ENCODE assay signal across 17 cellular contexts in the genomic region with DNA sequence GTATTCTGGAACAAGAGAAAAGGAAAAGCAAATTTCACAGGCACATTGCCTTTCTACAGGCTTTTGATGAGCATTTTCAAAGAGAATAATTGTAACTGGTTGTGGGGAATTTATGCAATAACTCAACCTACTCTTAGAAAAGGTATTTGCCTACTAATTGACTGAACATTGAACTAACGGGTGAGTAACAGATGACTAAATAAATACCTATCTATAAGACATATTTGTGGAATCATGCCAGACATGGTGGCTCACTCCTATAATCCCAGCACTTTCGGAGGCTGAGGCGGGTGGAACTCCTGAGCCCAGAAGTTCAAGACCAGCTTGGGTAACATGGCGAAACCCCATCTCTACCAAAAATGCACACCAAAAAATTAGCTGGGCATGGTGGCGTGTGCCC.
DNase-seq lines count a peak whose midpoint lies in the region; ATAC-seq and TF ChIP-seq lines count a peak whose summit lies in the region.
"Had no signal": no experiment of that assay in that cellular context is flagged by ENCODE, and none has a peak within 500 bp of the region (broad histone marks: within the 10 kb centered on the region; RNA-seq: fewer than 3 reads in every experiment).

No MANE protein-coding gene starts in this region.

- H3K36me3 Mint-ChIP-seq in stimulated activated memory B cell treated with anti-CD40 and anti-IgM and Interleukin-4, amounts not matched to agents 10 μg/mL and 1 μg/mL and 100 μg/mL, for 72 hours, result no peaks in the 10 kb centered on the region
- H3K36me3 Mint-ChIP-seq: CD8-positive, alpha-beta T cell had no signal

- no peaks in the 10 kb centered on the region for H3K27me3 Mint-ChIP-seq in stimulated activated memory B cell treated with anti-CD40 and anti-IgM and Interleukin-4, amounts not matched to agents 10 μg/mL and 1 μg/mL and 100 μg/mL, for 72 hours

- no peaks in the 10 kb centered on the region for H3K79me2 ChIP-seq in GM23248 (ENCODE audit: insufficient read depth)

- H3K9me2 ChIP-seq in GM23248 (ENCODE audit: insufficient read depth), result peaks cover 6% of the 10 kb centered on the region; the same call in 1 of the 2 replicates

- no peaks in the 10 kb centered on the region for H3K9me3 Mint-ChIP-seq in stimulated activated memory B cell treated with anti-CD40 and anti-IgM and Interleukin-4, amounts not matched to agents 10 μg/mL and 1 μg/mL and 100 μg/mL, for 72 hours
- H3K9me3 Mint-ChIP-seq: CD8-positive, alpha-beta T cell had no signal

- no peak for ATAC-seq in stimulated activated memory B cell treated with anti-CD40 and anti-IgM and Interleukin-4, amounts not matched to agents 10 μg/mL and 1 μg/mL and 100 μg/mL, for 72 hours
- ATAC-seq in HG03108 (IDR thresholded peaks at IDR 0.05; ENCODE audit: unreplicated experiment), result no peak
- ATAC-seq: CD8-positive, alpha-beta T cell had no signal

- no peak overlapping the region for H3K4me3 ChIP-seq in GM23248
- H3K4me3 ChIP-seq in brain microvascular endothelial cell (ENCODE audit: low read depth, low read length), result no peak overlapping the region
- H3K4me3 ChIP-seq: BLaER1 treated with 17β-estradiol and CSF1 and Interleukin-3, amounts not matched to agents 10 nM and 100 nM; SJSA1 had no signal

- H3K27ac ChIP-seq in GM23248, result no peak overlapping the region
- no peak overlapping the region for H3K27ac ChIP-seq in brain microvascular endothelial cell
- H3K27ac ChIP-seq: BLaER1 treated with 17β-estradiol and CSF1 and Interleukin-3, amounts not matched to agents 10 nM and 100 nM; SJSA1 had no signal

- H3K4me2 ChIP-seq in GM23248 (ENCODE audit: unreplicated experiment), result no peak overlapping the region
- H3K4me2 ChIP-seq: BLaER1 treated with 17β-estradiol and CSF1 and Interleukin-3, amounts not matched to agents 10 nM and 100 nM had no signal

- no peak overlapping the region for H3K27ac Mint-ChIP-seq in stimulated activated memory B cell treated with anti-CD40 and anti-IgM and Interleukin-4, amounts not matched to agents 10 μg/mL and 1 μg/mL and 100 μg/mL, for 72 hours
- H3K27ac Mint-ChIP-seq: CD8-positive, alpha-beta T cell had no signal

- H3K4me3 Mint-ChIP-seq in stimulated activated memory B cell treated with anti-CD40 and anti-IgM and Interleukin-4, amounts not matched to agents 10 μg/mL and 1 μg/mL and 100 μg/mL, for 72 hours, result no peak overlapping the region
- H3K4me3 Mint-ChIP-seq: CD8-positive, alpha-beta T cell had no signal

- no peak overlapping the region for H2AFZ ChIP-seq in GM23248

- H3K9me3 ChIP-seq in GM23248 (ENCODE audit: low read depth), result no peaks in the 10 kb centered on the region
- H3K9me3 ChIP-seq: BLaER1 treated with 17β-estradiol and CSF1 and Interleukin-3, amounts not matched to agents 10 nM and 100 nM; SJSA1 had no signal

- H3K9ac ChIP-seq in GM23248, result no peak overlapping the region
- H3K9ac ChIP-seq: BLaER1 treated with 17β-estradiol and CSF1 and Interleukin-3, amounts not matched to agents 10 nM and 100 nM had no signal

- H3K27me3 ChIP-seq in GM23248 (replicated peaks; ENCODE audit: insufficient read depth) (no peaks in the 10 kb centered on the region), brain microvascular endothelial cell (replicated peaks) (no peaks in the 10 kb centered on the region)
- H3K27me3 ChIP-seq: BLaER1 treated with 17β-estradiol and CSF1 and Interleukin-3, amounts not matched to agents 10 nM and 100 nM; SJSA1 had no signal

- DNase-seq in GM23248, result peak; percentile 25
- DNase-seq in LHCN-M2 (ENCODE audit: low read depth), result peak; percentile 6
- peak; percentile 3 for DNase-seq in brain microvascular endothelial cell
- peak; percentile 29 for DNase-seq in kidney tubule cell (ENCODE audit: low spot score)
- no peak for DNase-seq in SKM-1 treated with dmso at 0.1 percent for 144 hours (lab: John Stamatoyannopoulos, UW; ENCODE audit: unreplicated experiment)
- no peak for DNase-seq in DMS114 treated with DMSO at 0.1 percent for 48 hours (lab: John Stamatoyannopoulos, UW; ENCODE audit: unreplicated experiment)
- DNase-seq: Calu3; CD8-positive, alpha-beta T cell; DMS53; NCI-H1417; NCI-H187; NCI-H345; NCI-H524 treated with DMSO at 0.1 percent for 48 hours had no signal

- in situ Hi-C loops in GM23248 (cut with MboI) (no loop called here), brain microvascular endothelial cell (cut with HindIII; ENCODE audit: low pct_ligation_motif_present, low sequenced_read_pairs) (no loop called here)

- no peaks in the 10 kb centered on the region for H4K20me1 ChIP-seq in GM23248 (ENCODE audit: insufficient read depth)
- H4K20me1 ChIP-seq: BLaER1 treated with 17β-estradiol and CSF1 and Interleukin-3, amounts not matched to agents 10 nM and 100 nM had no signal

- 43 to 50% methylated on average over 5 of the region's 5 CpGs for WGBS in GM23248 (ENCODE audit: low coverage in 1 of 2, low lambda C conversion rate in 2 of 2, missing lambda C conversion rate in 2 of 2), 2 experiments

- no peaks in the 10 kb centered on the region for H3K4me1 ChIP-seq in GM23248 (ENCODE audit: insufficient read depth)
- H3K4me1 ChIP-seq: BLaER1 treated with 17β-estradiol and CSF1 and Interleukin-3, amounts not matched to agents 10 nM and 100 nM; SJSA1 had no signal

- H3K4me1 Mint-ChIP-seq in stimulated activated memory B cell treated with anti-CD40 and anti-IgM and Interleukin-4, amounts not matched to agents 10 μg/mL and 1 μg/mL and 100 μg/mL, for 72 hours, result no peaks in the 10 kb centered on the region

- H3K36me3 ChIP-seq in GM23248 (ENCODE audit: low read depth) (no peaks in the 10 kb centered on the region), brain microvascular endothelial cell (replicated peaks) (no peaks in the 10 kb centered on the region)
- H3K36me3 ChIP-seq: BLaER1 treated with 17β-estradiol and CSF1 and Interleukin-3, amounts not matched to agents 10 nM and 100 nM; SJSA1 had no signal

- no peaks in the 10 kb centered on the region for H3F3A ChIP-seq in GM23248 (ENCODE audit: insufficient read depth)

- TF ChIP-seq CTCF in brain microvascular endothelial cell (IDR thresholded peaks at IDR 0.05; ENCODE audit: low read depth, low read length, missing control alignments), result no peak

Comparison
In these comparisons a context has a peak if more than half of its experiments do, and no peak if none do; other contexts are left out.
1. DNase-seq: peak in GM23248 (single experiment), LHCN-M2 (single experiment), brain microvascular endothelial cell (single experiment) and kidney tubule cell (single experiment); none in SKM-1 treated with dmso at 0.1 percent for 144 hours (single experiment) and DMS114 treated with DMSO at 0.1 percent for 48 hours (single experiment).